Comparison of ENCODE assay signal across 22 cellular contexts in genomic region chr15:95712785-95713184, GRCh38.
A peak's percentile ranks its signal among the peaks of the same experiment; 100 is the strongest.
DNase-seq lines count a peak whose midpoint lies in the region; ATAC-seq, FAIRE-seq and TF ChIP-seq lines count a peak whose summit lies in the region.
"Had no signal": no experiment of that assay in that cellular context is flagged by ENCODE, and none has a peak within 500 bp of the region (broad histone marks: within the 10 kb centered on the region; RNA-seq: fewer than 3 reads in every experiment).

No MANE protein-coding gene starts in this region.

- H3K9me3 ChIP-seq in tibial nerve (no peaks in the 10 kb centered on the region), pancreas (no peaks in the 10 kb centered on the region)

- intact Hi-C loops in pancreas (cut with DNase I) = no loop called here

- no peak for ATAC-seq in GM21619 (IDR thresholded peaks at IDR 0.05; ENCODE audit: unreplicated experiment)
- no peak for ATAC-seq in pancreas
- ATAC-seq: GM23338, HepG2, SK-N-SH treated with all-trans-retinoic acid at 6 μM for 48 hours, T-cell had no signal

- POLR2A ChIA-PET in RWPE1 (lab: Yijun Ruan, JAX; ENCODE audit: low non-redundant PET) = no interaction called here

- 5 to 18% methylated on average over 1 of the region's 1 CpG for WGBS in tibial nerve, 2 donors
- WGBS in pancreas, 2 donors = 6 to 15% methylated on average over 1 of the region's 1 CpG

- H3K4me3 ChIP-seq in fibroblast of mammary gland (ENCODE audit: control insufficient read depth, low read depth, low read length) (no peak overlapping the region), tibial nerve (no peak overlapping the region), pancreas (no peak overlapping the region)
- H3K4me3 ChIP-seq: GM23338 had no signal

- DNase-seq in HCEC 1CT (peak; percentile 70), RWPE1 (ENCODE audit: low spot score) (peak; percentile 9), fibroblast of mammary gland (ENCODE audit: low read depth) (peak; percentile 76), tibial nerve (ENCODE audit: low spot score in 2 of 2) (no peak), pancreas (no peak)
- no peak for DNase-seq in stimulated activated CD8-positive, alpha-beta memory T cell treated with anti-CD3 and anti-CD28 coated beads, Interleukin-4, amount 100 ng/mL, for 48 hours
- DNase-seq: ACHN, C1 segment of cervical spinal cord, DMS79, KG1, NCI-H1048, NCI-H146, NCI-H2029 treated with DMSO at 0.1 percent for 48 hours, NCI-H2171, NCI-H774, SIG-M5, T-cell had no signal

- no peak overlapping the region for H3K27ac ChIP-seq in RWPE1
- H3K27ac ChIP-seq in tibial nerve = peak overlapping the region in 3 of 4 donors; percentile 23 to 76 (median 72)
- H3K27ac ChIP-seq in pancreas = no peak overlapping the region

- H3K4me1 ChIP-seq in tibial nerve (peaks cover 0 to 50% (median 13%) of the 10 kb centered on the region in 4 donors), pancreas (no peaks in the 10 kb centered on the region)

- TF ChIP-seq POLR2A in tibial nerve (IDR thresholded peaks at IDR 0.05) = no peak

- no peaks in the 10 kb centered on the region for H3K36me3 ChIP-seq in tibial nerve
- no peaks in the 10 kb centered on the region for H3K36me3 ChIP-seq in pancreas

- no peak for TF ChIP-seq EP300 in tibial nerve (IDR thresholded peaks at IDR 0.05)

- CTCF ChIA-PET in RWPE1 (lab: Yijun Ruan, JAX) = no interaction called here

- FAIRE-seq in pancreas (lab: Jason Lieb, UNC) = no peak
- FAIRE-seq: G401.6, HepG2 had no signal

- TF ChIP-seq CTCF in RWPE1 (conservative IDR thresholded peaks at IDR 0.05; ENCODE audit: low read depth) (no peak), fibroblast of mammary gland (conservative IDR thresholded peaks at IDR 0.05; ENCODE audit: control insufficient read depth, insufficient read depth, low read depth, low read length) (no peak), tibial nerve (IDR thresholded peaks at IDR 0.05) (no peak), pancreas (IDR thresholded peaks at IDR 0.05) (no peak)

- H3K27me3 ChIP-seq in tibial nerve = no peaks in the 10 kb centered on the region
- H3K27me3 ChIP-seq in pancreas = no peaks in the 10 kb centered on the region

Comparison
In these comparisons a context has a peak if more than half of its experiments do, and no peak if none do; other contexts are left out.
1. DNase-seq: peak in HCEC 1CT (single experiment), RWPE1 (single experiment) and fibroblast of mammary gland (single experiment); none in tibial nerve (0 of 2), stimulated activated CD8-positive, alpha-beta memory T cell treated with anti-CD3 and anti-CD28 coated beads, Interleukin-4, amount 100 ng/mL, for 48 hours (single experiment) and pancreas (0 of 6).
2. H3K27ac ChIP-seq: peak in tibial nerve (3 of 4); none in RWPE1 (single experiment) and pancreas (0 of 4).